ENCODE assay signal across 10 cellular contexts in the genomic region with DNA sequence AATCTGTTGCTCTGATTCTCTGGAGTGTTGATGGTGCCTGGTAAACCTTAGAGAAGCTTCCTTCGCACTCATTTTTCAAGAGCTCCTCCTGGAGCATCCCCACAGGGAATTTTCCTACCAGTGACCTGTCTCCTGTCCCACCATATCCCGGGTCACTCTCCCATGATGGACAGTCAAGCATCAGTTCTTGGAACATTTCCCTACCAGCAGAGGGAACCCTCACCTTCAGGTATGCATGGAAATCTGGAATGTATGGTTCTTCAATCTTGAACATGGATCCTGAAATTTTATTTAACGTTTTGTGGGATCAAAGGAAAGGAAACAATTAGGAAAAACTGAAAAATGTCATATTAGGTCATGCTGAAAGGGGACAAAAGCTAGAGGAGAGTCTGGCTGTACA.
A peak's percentile ranks its signal among the peaks of the same experiment; 100 is the strongest.
DNase-seq lines count a peak whose midpoint lies in the region; ATAC-seq and TF ChIP-seq lines count a peak whose summit lies in the region.
"Had no signal": no experiment of that assay in that cellular context is flagged by ENCODE, and none has a peak within 500 bp of the region (broad histone marks: within the 10 kb centered on the region; RNA-seq: fewer than 3 reads in every experiment).

No MANE protein-coding gene starts in this region.

- no peaks in the 10 kb centered on the region for H3K9me3 ChIP-seq in WERI-Rb-1 (ENCODE audit: severe bottlenecking)

- no peaks in the 10 kb centered on the region for H3K36me3 ChIP-seq in WERI-Rb-1

- ATAC-seq in sciatic nerve: no peak
- ATAC-seq in HG03460 (IDR thresholded peaks at IDR 0.05; ENCODE audit: unreplicated experiment): no peak
- ATAC-seq: activated naive CD4-positive, alpha-beta T cell treated with anti-CD3 and anti-CD28 coated beads, Interleukin-2, amount 50 U/mL, for 72 hours had no signal

- no peak overlapping the region for H3K4me3 ChIP-seq in WERI-Rb-1 (ENCODE audit: low read depth, low read length)

- H3K27me3 ChIP-seq in WERI-Rb-1 (ENCODE audit: insufficient read depth, low read depth, severe bottlenecking): no peaks in the 10 kb centered on the region

- TF ChIP-seq CTCF in WERI-Rb-1 (IDR thresholded peaks at IDR 0.05; ENCODE audit: low read depth, low read length): peak; percentile 45

- no peak overlapping the region for H3K27ac ChIP-seq in WERI-Rb-1

- intact Hi-C loops in sciatic nerve (cut with DNase I): no loop called here

- DNase-seq in ELR (ENCODE audit: low read depth): peak; percentile 41
- peak; percentile 12 for DNase-seq in HuH-7.5 (ENCODE audit: low spot score)
- DNase-seq in WERI-Rb-1: peak; percentile 28
- peak; percentile 5 for DNase-seq in left kidney (ENCODE audit: low read depth, low spot score)
- no peak for DNase-seq in sciatic nerve (ENCODE audit: low spot score)
- no peak for DNase-seq in stimulated activated naive CD4-positive, alpha-beta T cell (lab: John Stamatoyannopoulos, UW)
- DNase-seq in Ammon's horn (ENCODE audit: low spot score): no peak
- DNase-seq: NK-92 treated with Interleukin-12 subunit alpha and Interleukin-12 subunit beta, amount 100 ng/mL, for 24 hours had no signal

Comparison
In these comparisons a context has a peak if more than half of its experiments do, and no peak if none do; other contexts are left out.
1. DNase-seq: peak in ELR (single experiment), HuH-7.5 (single experiment), WERI-Rb-1 (single experiment) and left kidney (single experiment); none in sciatic nerve (single experiment), stimulated activated naive CD4-positive, alpha-beta T cell (0 of 6) and Ammon's horn (single experiment).